Comparison of ENCODE assay signal across 13 cellular contexts in genomic region chr1:243447342-243447741, GRCh38.
A peak's percentile ranks its signal among the peaks of the same experiment; 100 is the strongest.
DNase-seq lines count a peak whose midpoint lies in the region; ATAC-seq, FAIRE-seq and TF ChIP-seq lines count a peak whose summit lies in the region.
"Had no signal": no experiment of that assay in that cellular context is flagged by ENCODE, and none has a peak within 500 bp of the region (broad histone marks: within the 10 kb centered on the region; RNA-seq: fewer than 3 reads in every experiment).

No MANE protein-coding gene starts in this region.

- no peak overlapping the region for H2AFZ ChIP-seq in HepG2 (ENCODE audit: low read length)

- intact Hi-C loops in HepG2 (cut with micrococcal nuclease; ENCODE audit: unreplicated experiment) (no loop called here), left cardiac atrium (cut with DNase I) (no loop called here), A673 (cut with micrococcal nuclease; ENCODE audit: unreplicated experiment) (no loop called here)

- TF ChIP-seq RAD21 in liver (IDR thresholded peaks at IDR 0.05) (peak; percentile 21), HepG2 (CRISPR knock-in tag; IDR thresholded peaks at IDR 0.05) (no peak)

- no peak for ATAC-seq in HepG2
- ATAC-seq in left cardiac atrium, result peak; percentile 41 to 92
- no peak for ATAC-seq in GM18861 (IDR thresholded peaks at IDR 0.05; ENCODE audit: unreplicated experiment)

- TF ChIP-seq POLR2A in HepG2 (IDR thresholded peaks at IDR 0.05; ENCODE audit: insufficient read depth in 1 of 2, low read depth in 2 of 2, low read length in 2 of 2), result no peak

- H3K27me3 ChIP-seq in liver (ENCODE audit: control insufficient read depth in 4 of 4, insufficient read depth in 4 of 4, low read length in 3 of 4) (no peaks in the 10 kb centered on the region), HepG2 (ENCODE audit: control insufficient read depth in 1 of 2, insufficient read depth in 2 of 2, low read length in 2 of 2) (no peaks in the 10 kb centered on the region), A673 (replicated peaks; ENCODE audit: insufficient read depth, low read depth, low read length, poor library complexity) (no peaks in the 10 kb centered on the region)
- H3K27me3 ChIP-seq: cardiac muscle cell had no signal

- no peaks in the 10 kb centered on the region for H4K20me1 ChIP-seq in HepG2 (ENCODE audit: insufficient read depth, low read length)

- in situ Hi-C loops in HepG2 (cut with HindIII; ENCODE audit: extremely low pct_ligation_motif_present, low pct_unique_long_range_greater_than_20kb), result no loop called here

- TF ChIP-seq EP300 in HepG2 (IDR thresholded peaks at IDR 0.05; ENCODE audit: low read depth in 2 of 2, low read length in 2 of 2) (no peak), HepG2 (CRISPR knock-in tag; IDR thresholded peaks at IDR 0.05; ENCODE audit: borderline replicate concordance) (no peak)

- POLR2A ChIA-PET in HepG2 (lab: Yijun Ruan, JAX) (no interaction called here), A673 (lab: Charles Lee; ENCODE audit: low non-redundant PET) (no interaction called here)

- H3K79me2 ChIP-seq in HepG2 (ENCODE audit: insufficient read depth, low read length), result no peaks in the 10 kb centered on the region

- DNase-seq in HepG2 (ENCODE audit: low spot score), result no peak
- DNase-seq in SW480 (ENCODE audit: low spot score), result peak; percentile 8
- DNase-seq in left cardiac atrium, result peak; percentile 27
- no peak for DNase-seq in substantia nigra (lab: John Stamatoyannopoulos, UW)
- DNase-seq in A673 (ENCODE audit: low spot score), result no peak
- no peak for DNase-seq in kidney tubule cell (ENCODE audit: low spot score)
- DNase-seq: activated CD8-positive, alpha-beta memory T cell treated with anti-CD3 and anti-CD28 coated beads, Interleukin-2, amount 50 U/mL, for 4 hours; CD4-positive, alpha-beta memory T cell; NCI-H1417 treated with DMSO at 0.1 percent for 48 hours; NK-92 treated with Interleukin-12 subunit alpha and Interleukin-12 subunit beta, amount 100 ng/mL, for 24 hours had no signal

- no peaks in the 10 kb centered on the region for H3K36me3 ChIP-seq in liver (ENCODE audit: control insufficient read depth in 4 of 4, insufficient read depth in 3 of 4, low read depth in 1 of 4, low read length in 3 of 4)
- H3K36me3 ChIP-seq in HepG2 (replicated peaks in 1 of 2; ENCODE audit: control insufficient read depth in 1 of 2, insufficient read depth in 2 of 2, low read length in 2 of 2), result no peaks in the 10 kb centered on the region
- no peaks in the 10 kb centered on the region for H3K36me3 ChIP-seq in A673 (ENCODE audit: insufficient read depth, low read length, poor library complexity, severe bottlenecking)
- H3K36me3 ChIP-seq: cardiac muscle cell had no signal

- BruUV-seq in HepG2 (replicated peaks; lab: Mats Ljungman, UMichigan) (no TSS peak), A673 (replicated peaks; lab: Mats Ljungman, UMichigan) (no TSS peak)

- H3K4me1 ChIP-seq in liver (ENCODE audit: control insufficient read depth in 4 of 4, insufficient read depth in 4 of 4, low read length in 3 of 4), result peaks cover 3 to 11% (median 3%) of the 10 kb centered on the region in 4 donors
- H3K4me1 ChIP-seq in HepG2 (ENCODE audit: insufficient read depth, low read length), result no peaks in the 10 kb centered on the region
- peaks cover 5% of the 10 kb centered on the region for H3K4me1 ChIP-seq in A673 (ENCODE audit: insufficient read depth, low read length, poor library complexity, severe bottlenecking)

- H3K9me3 ChIP-seq in liver (ENCODE audit: control insufficient read depth in 4 of 4, low read length in 3 of 4) (no peaks in the 10 kb centered on the region), HepG2 (ENCODE audit: low read length) (no peaks in the 10 kb centered on the region), A673 (ENCODE audit: low read depth, low read length, poor library complexity, severe bottlenecking) (no peaks in the 10 kb centered on the region)

- H3K27ac ChIP-seq in liver (ENCODE audit: low read depth in 1 of 2, low read length in 2 of 2) (peak overlapping the region; percentile 25 to 37), HepG2 (ENCODE audit: extremely low read length, insufficient read depth, low read length) (no peak overlapping the region), substantia nigra (ENCODE audit: low read depth, low read length, poor library complexity, severe bottlenecking) (no peak overlapping the region), A673 (ENCODE audit: low read depth, low read length, poor library complexity, severe bottlenecking) (no peak overlapping the region)
- H3K27ac ChIP-seq: cardiac muscle cell had no signal

- no peak for FAIRE-seq in HepG2 (lab: Jason Lieb, UNC)

- no peak for TF ChIP-seq CTCF in liver (IDR thresholded peaks at IDR 0.05; ENCODE audit: low read depth, low read length, missing input control)
- TF ChIP-seq CTCF in HepG2 (CRISPR knock-in tag; IDR thresholded peaks at IDR 0.05), result no peak
- no peak for TF ChIP-seq CTCF in A673 (conservative IDR thresholded peaks at IDR 0.05; ENCODE audit: low read depth, low read length)

- H3K4me3 ChIP-seq in liver (ENCODE audit: low read depth in 1 of 3, low read length in 3 of 3) (no peak overlapping the region), HepG2 (replicated peaks in 1 of 3; ENCODE audit: insufficient read depth in 1 of 3, low read depth in 2 of 3, low read length in 3 of 3) (no peak overlapping the region), A673 (ENCODE audit: low read depth, low read length, poor library complexity, severe bottlenecking) (no peak overlapping the region)
- H3K4me3 ChIP-seq: cardiac muscle cell had no signal

- H3K4me2 ChIP-seq in HepG2 (ENCODE audit: low read depth, low read length), result no peak overlapping the region

- CTCF ChIA-PET in HepG2 (lab: Yijun Ruan, JAX; ENCODE audit: low intra/inter-chr PET ratio, low total read pairs) (no interaction called here), A673 (lab: Charles Lee) (no interaction called here)

- WGBS in liver, result 33% methylated on average over 3 of the region's 3 CpGs
- 96% methylated on average over 3 of the region's 3 CpGs for WGBS in HepG2 (ENCODE audit: low lambda C conversion rate)

- H3K9ac ChIP-seq in liver (ENCODE audit: low read depth in 1 of 2, low read length in 2 of 2) (peak overlapping the region in 1 of 2 donors; percentile 32), HepG2 (ENCODE audit: insufficient read depth, low read depth, low read length) (no peak overlapping the region)

TF ChIP-seq in liver, 16 proteins besides CTCF, POLR2A, EP300 and RAD21:
- TF ChIP-seq HNF4A (conservative IDR thresholded peaks at IDR 0.05), result peak; percentile 18 to 34
- peak; percentile 47 for TF ChIP-seq YY1 (IDR thresholded peaks at IDR 0.05)
- TF ChIP-seq RXRA (IDR thresholded peaks at IDR 0.05), result peak in 1 of 2 donors; percentile 35
- no peak for TF ChIP-seq ZBTB33 (IDR thresholded peaks at IDR 0.05)
- TF ChIP-seq JUND (IDR thresholded peaks at IDR 0.05), result peak in 1 of 2 donors; percentile 43
- no peak for TF ChIP-seq FOXA1 (IDR thresholded peaks at IDR 0.05)
- TF ChIP-seq MAX (IDR thresholded peaks at IDR 0.05), result no peak
- peak; percentile 68 for TF ChIP-seq FOXA2 (IDR thresholded peaks at IDR 0.05)
- no peak for TF ChIP-seq SP1 (IDR thresholded peaks at IDR 0.05)

TF ChIP-seq in HepG2, 621 proteins besides CTCF, POLR2A, EP300 and RAD21 (continues in another document):
- TF ChIP-seq NFE2L2 (IDR thresholded peaks at IDR 0.05; ENCODE audit: low read length), result no peak
- no peak for TF ChIP-seq ZNF839 (CRISPR knock-in tag; IDR thresholded peaks at IDR 0.05; ENCODE audit: borderline replicate concordance)
- no peak for TF ChIP-seq ZFP36L2 (CRISPR knock-in tag; IDR thresholded peaks at IDR 0.05)
- TF ChIP-seq ZFX (CRISPR knock-in tag; IDR thresholded peaks at IDR 0.05; ENCODE audit: low read depth), result no peak
- TF ChIP-seq HNF1B (CRISPR knock-in tag; IDR thresholded peaks at IDR 0.05), result no peak

Comparison
In these comparisons a context has a peak if more than half of its experiments do, and no peak if none do; other contexts are left out.
1. H3K27ac ChIP-seq: peak in liver (2 of 2); none in HepG2 (single experiment), substantia nigra (single experiment) and A673 (single experiment).
2. ATAC-seq: peak in left cardiac atrium (2 of 2); none in HepG2 (single experiment) and GM18861 (single experiment).
3. DNase-seq: peak in SW480 (single experiment) and left cardiac atrium (single experiment); none in HepG2 (single experiment), substantia nigra (0 of 49), A673 (single experiment) and kidney tubule cell (single experiment).